ENCODE assay signal across 12 cellular contexts in the genomic region with DNA sequence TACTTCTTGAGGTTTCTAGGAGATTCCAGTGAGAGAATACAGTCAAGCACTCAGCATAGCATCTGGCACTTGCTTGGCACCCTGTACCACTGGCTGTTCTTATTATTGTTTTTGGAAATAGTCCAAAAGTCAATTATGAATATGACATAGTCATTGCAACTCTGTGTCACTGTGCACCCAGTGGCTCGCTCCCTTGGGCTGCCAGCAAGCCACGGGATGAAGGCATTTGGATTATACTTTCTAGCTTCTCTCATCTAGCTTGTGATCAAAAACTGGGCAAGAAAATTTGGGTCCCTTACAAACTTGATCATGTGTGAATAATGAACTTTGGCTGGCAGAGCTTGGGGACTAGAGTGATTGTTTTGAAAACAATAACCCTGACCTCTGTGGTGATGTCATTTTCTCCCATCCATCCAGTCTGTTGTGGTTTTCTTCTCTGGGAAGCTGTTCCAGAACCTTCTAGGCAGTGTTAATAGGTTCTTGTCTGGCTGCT. TPM values are rescaled to one million over a fixed set of nuclear protein-coding genes. Genes with fewer than 3 reads are reported as not detected.
DNase-seq lines count a peak whose midpoint lies in the region; ATAC-seq and TF ChIP-seq lines count a peak whose summit lies in the region.
"Had no signal": no experiment of that assay in that cellular context is flagged by ENCODE, and none has a peak within 500 bp of the region (broad histone marks: within the 10 kb centered on the region; RNA-seq: fewer than 3 reads in every experiment).

No MANE protein-coding gene starts in this region.

- no peaks in the 10 kb centered on the region for H4K20me1 ChIP-seq in mammary epithelial cell (ENCODE audit: insufficient read depth, low read length)

- POLR2A ChIA-PET in MCF 10A (lab: Yijun Ruan, JAX) = no interaction called here
- POLR2A ChIA-PET in CD4-positive, alpha-beta T cell (lab: Charles Lee) = no interaction called here

- peaks cover 12% of the 10 kb centered on the region for H3K36me3 Mint-ChIP-seq in MCF 10A (ENCODE audit: insufficient read depth, unreplicated experiment)
- H3K36me3 Mint-ChIP-seq in CD4-positive, alpha-beta T cell (ENCODE audit: low read depth) = no peaks in the 10 kb centered on the region

- no peaks in the 10 kb centered on the region for H3K27me3 Mint-ChIP-seq in MCF 10A (ENCODE audit: insufficient read depth, unreplicated experiment)
- H3K27me3 Mint-ChIP-seq in CD4-positive, alpha-beta T cell = no peaks in the 10 kb centered on the region
- H3K27me3 Mint-ChIP-seq: central memory CD8-positive, alpha-beta T cell had no signal

- TF ChIP-seq CTCF in MCF 10A (IDR thresholded peaks at IDR 0.05; ENCODE audit: unreplicated experiment) = no peak
- TF ChIP-seq CTCF in mammary epithelial cell (conservative IDR thresholded peaks at IDR 0.05 in 1 of 2, IDR thresholded peaks at IDR 0.05 in 1 of 2; ENCODE audit: extremely low read depth in 1 of 2, insufficient read depth in 1 of 2, low read depth in 1 of 2, low read length in 2 of 2) = no peak
- no peak for TF ChIP-seq CTCF in VCaP (conservative IDR thresholded peaks at IDR 0.05)
- no peak for TF ChIP-seq CTCF in CD4-positive, alpha-beta T cell (IDR thresholded peaks at IDR 0.05)

- BruUV-seq in MCF 10A (replicated peaks; lab: Mats Ljungman, UMichigan) (no TSS peak), mammary epithelial cell (replicated peaks; lab: Mats Ljungman, UMichigan) (no TSS peak)

- peaks cover 55% of the 10 kb centered on the region for H3K4me1 Mint-ChIP-seq in MCF 10A (ENCODE audit: insufficient read depth, unreplicated experiment)
- no peaks in the 10 kb centered on the region for H3K4me1 Mint-ChIP-seq in CD4-positive, alpha-beta T cell (ENCODE audit: low read depth)
- H3K4me1 Mint-ChIP-seq: central memory CD8-positive, alpha-beta T cell had no signal

- H3K27ac ChIP-seq in mammary epithelial cell (ENCODE audit: insufficient read depth, low read depth, low read length) = no peak overlapping the region
- H3K27ac ChIP-seq in VCaP = peak overlapping the region; percentile 83
- no peak overlapping the region for H3K27ac ChIP-seq in CD4-positive, alpha-beta T cell (ENCODE audit: low read depth, low read length)

- no peak overlapping the region for H3K9ac ChIP-seq in mammary epithelial cell (ENCODE audit: insufficient read depth, low read length)

- H3K27me3 ChIP-seq in mammary epithelial cell (ENCODE audit: insufficient read depth, low read length) (no peaks in the 10 kb centered on the region), H7 (ENCODE audit: control insufficient read depth, insufficient read depth, low read length) (no peaks in the 10 kb centered on the region)
- H3K27me3 ChIP-seq in CD4-positive, alpha-beta T cell (ENCODE audit: control insufficient read depth, insufficient read depth, low read length) = no peaks in the 10 kb centered on the region

- in situ Hi-C loops in mammary epithelial cell (cut with MboI; ENCODE audit: low sequenced_read_pairs in 2 of 2) = no loop called here

- no peaks in the 10 kb centered on the region for H3K4me1 ChIP-seq in mammary epithelial cell (ENCODE audit: insufficient read depth, low read length)

- DNase-seq in MCF 10A (ENCODE audit: unreplicated experiment) (peak; percentile 79), mammary epithelial cell (no peak), iris pigment epithelial cell (ENCODE audit: low read depth) (peak; percentile 41), H7 (no peak), CD1c-positive myeloid dendritic cell (ENCODE audit: extremely low spot score) (no peak)
- no peak for DNase-seq in CD4-positive, alpha-beta T cell
- DNase-seq: NCI-H187 had no signal

- no peaks in the 10 kb centered on the region for H3K9me3 Mint-ChIP-seq in MCF 10A (ENCODE audit: unreplicated experiment)
- peaks cover 9% of the 10 kb centered on the region for H3K9me3 Mint-ChIP-seq in CD4-positive, alpha-beta T cell

- no peaks in the 10 kb centered on the region for H3K9me3 ChIP-seq in mammary epithelial cell (replicated peaks; ENCODE audit: insufficient read depth, low read length)
- H3K9me3 ChIP-seq in CD4-positive, alpha-beta T cell (ENCODE audit: control insufficient read depth, low read length) = no peaks in the 10 kb centered on the region

- 0% methylated on average over 2 of the region's 2 CpGs for WGBS in mammary epithelial cell (ENCODE audit: low coverage, missing lambda C conversion rate)

- ATAC-seq in CD4-positive, alpha-beta T cell (ENCODE audit: poor library complexity) = no peak
- no peak for ATAC-seq in HG03439 (IDR thresholded peaks at IDR 0.05; ENCODE audit: unreplicated experiment)
- ATAC-seq: activated CD4-positive, CD25-positive, alpha-beta regulatory T cell treated with anti-CD3 and anti-CD28 coated beads, Interleukin-2, amount 50 U/mL, for 24 hours had no signal

- H3K36me3 ChIP-seq in mammary epithelial cell (ENCODE audit: insufficient read depth, low read length) = no peaks in the 10 kb centered on the region
- no peaks in the 10 kb centered on the region for H3K36me3 ChIP-seq in H7 (replicated peaks; ENCODE audit: control insufficient read depth, insufficient read depth, low read length)

- no peak overlapping the region for H3K4me3 ChIP-seq in mammary epithelial cell (replicated peaks in 1 of 3; ENCODE audit: insufficient read depth in 1 of 3, low read depth in 2 of 3, low read length in 3 of 3)
- no peak overlapping the region for H3K4me3 ChIP-seq in H7 (ENCODE audit: insufficient read depth, low read depth, low read length)
- H3K4me3 ChIP-seq: lung had no signal

- intact Hi-C loops in MCF 10A (cut with micrococcal nuclease) (no loop called here), mammary epithelial cell (cut with micrococcal nuclease) (no loop called here)
- intact Hi-C loops in CD4-positive, alpha-beta T cell (cut with DNase I, micrococcal nuclease) = no loop called here

- H3K79me2 ChIP-seq in mammary epithelial cell (ENCODE audit: insufficient read depth, low read length) = no peaks in the 10 kb centered on the region

- CTCF ChIA-PET in MCF 10A (lab: Yijun Ruan, JAX) = interaction anchor here (0.7 kb wide), 1 partner anchor 669 kb away, joined by 3 read pairs; no protein-coding TSS in a partner anchor
- CTCF ChIA-PET in mammary epithelial cell (lab: Charles Lee; ENCODE audit: low non-redundant PET) = no interaction called here
- CTCF ChIA-PET in CD4-positive, alpha-beta T cell (lab: Charles Lee) = no interaction called here

- H3K4me2 ChIP-seq in mammary epithelial cell (ENCODE audit: insufficient read depth, low read depth, low read length) = no peak overlapping the region

- H3K27ac Mint-ChIP-seq in MCF 10A (ENCODE audit: low read depth, unreplicated experiment) = peak overlapping the region; percentile 83
- H3K27ac Mint-ChIP-seq in CD4-positive, alpha-beta T cell = no peak overlapping the region

- dilution Hi-C loops in mammary epithelial cell (cut with HindIII; ENCODE audit: low sequenced_read_pairs) = no loop called here

- H2AFZ ChIP-seq in mammary epithelial cell (ENCODE audit: low read depth, low read length) = no peak overlapping the region

- H3K4me3 Mint-ChIP-seq in MCF 10A (ENCODE audit: unreplicated experiment) = no peak overlapping the region
- H3K4me3 Mint-ChIP-seq in CD4-positive, alpha-beta T cell = no peak overlapping the region
- H3K4me3 Mint-ChIP-seq: central memory CD8-positive, alpha-beta T cell had no signal

RNA-seq across cellular contexts. Expression of a gene that starts 32.8 kb away (rescaled TPM):
- total RNA-seq in MCF 10A (2022) (36.6 and 48.4 TPM in 2 replicates), mammary epithelial cell (1 to 10 TPM in 1 of 2 donors, not detected in 1; 7.3 TPM)
- polyA plus RNA-seq in mammary epithelial cell = 0.05 TPM
- not detected for polyA minus RNA-seq in mammary epithelial cell
- not detected for total RNA-seq in CD4-positive, alpha-beta T cell
- total RNA-seq in H7 (2014; rRNA removed; shearing (Covaris generic)) = 0.76 and 0.85 TPM in 2 replicates

Comparison
In these comparisons a context has a peak if more than half of its experiments do, and no peak if none do; other contexts are left out.
1. DNase-seq: peak in MCF 10A (single experiment) and iris pigment epithelial cell (single experiment); none in mammary epithelial cell (single experiment), CD4-positive, alpha-beta T cell (0 of 10), H7 (single experiment) and CD1c-positive myeloid dendritic cell (single experiment).